In the genomic region with DNA sequence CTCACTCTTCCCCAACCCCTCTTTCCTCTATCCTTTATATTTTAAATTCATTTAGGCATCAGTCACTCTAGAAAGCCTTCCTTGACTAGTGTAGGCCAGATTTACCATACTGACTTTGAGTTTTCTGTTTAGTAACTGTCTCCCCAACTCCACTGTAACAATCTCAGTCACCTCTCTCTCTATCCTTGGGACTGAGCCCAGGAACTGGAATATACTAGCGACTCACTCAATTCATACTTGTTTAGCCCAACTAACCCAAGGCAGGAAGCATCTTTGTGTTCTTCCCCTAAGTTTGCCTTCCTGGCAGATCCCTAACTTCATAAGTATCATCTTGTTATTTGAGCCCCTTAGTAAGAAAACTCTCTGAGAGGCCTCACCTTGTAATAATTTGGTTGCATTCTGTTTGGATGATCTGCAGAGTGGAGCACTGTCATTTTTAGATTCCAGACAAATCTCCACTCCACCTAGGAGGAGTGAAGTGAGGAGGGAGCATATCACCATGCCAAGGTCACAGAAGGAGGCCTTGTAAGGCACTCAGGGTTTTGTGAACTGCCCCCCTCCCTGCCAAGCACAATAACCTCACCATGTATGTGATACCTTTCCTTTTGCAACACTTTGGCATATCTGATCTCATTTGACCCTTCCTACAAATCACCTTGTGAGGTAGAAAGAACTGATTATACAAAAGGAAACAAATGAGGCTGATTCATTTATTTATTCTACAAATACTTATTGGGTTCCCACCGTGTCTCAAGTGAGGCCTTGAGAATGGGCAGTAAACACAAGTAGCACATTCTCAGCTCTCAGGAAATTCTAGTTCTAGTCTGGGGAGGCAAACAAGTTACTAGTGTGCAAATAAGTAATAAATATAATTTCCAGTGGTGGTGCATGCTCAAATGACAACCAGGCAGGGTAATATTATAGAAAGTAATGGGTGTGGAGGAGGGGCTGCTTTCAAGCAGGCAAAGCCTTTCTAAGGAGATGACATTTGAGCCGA, we compare ENCODE assay signal across 12 cellular contexts. TPM values are rescaled to one million over a fixed set of nuclear protein-coding genes. Genes with fewer than 3 reads are reported as not detected.
DNase-seq lines count a peak whose midpoint lies in the region; ATAC-seq and TF ChIP-seq lines count a peak whose summit lies in the region.
"Had no signal": no experiment of that assay in that cellular context is flagged by ENCODE, and none has a peak within 500 bp of the region (broad histone marks: within the 10 kb centered on the region; RNA-seq: fewer than 3 reads in every experiment).

No MANE protein-coding gene starts in this region.

- ATAC-seq in upper lobe of right lung (peak; percentile 76), HG03521 (IDR thresholded peaks at IDR 0.05; ENCODE audit: unreplicated experiment) (no peak), HG03520 (IDR thresholded peaks at IDR 0.05; ENCODE audit: unreplicated experiment) (no peak)
- ATAC-seq: SK-N-SH treated with all-trans-retinoic acid at 6 μM for 48 hours had no signal

- H3K9me3 ChIP-seq in upper lobe of right lung: no peaks in the 10 kb centered on the region

- intact Hi-C loops in upper lobe of right lung (cut with DNase I): no loop called here

- TF ChIP-seq CTCF in upper lobe of right lung (IDR thresholded peaks at IDR 0.05): no peak

- no peaks in the 10 kb centered on the region for H3K4me1 ChIP-seq in upper lobe of right lung

- H3K27ac ChIP-seq in upper lobe of right lung: peak overlapping the region; percentile 11

- H3K27me3 ChIP-seq in upper lobe of right lung: no peaks in the 10 kb centered on the region

- DNase-seq in NCI-H2029 (lab: John Stamatoyannopoulos, UW): peak; percentile 55
- no peak for DNase-seq in NCI-H2029 treated with DMSO at 0.1 percent for 48 hours (lab: John Stamatoyannopoulos, UW)
- peak; percentile 7 for DNase-seq in NCI-H187 treated with DMSO at 0.1 percent for 48 hours (lab: John Stamatoyannopoulos, UW)
- peak; percentile 22 for DNase-seq in fibroblast of peridontal ligament (ENCODE audit: extremely low read depth)
- no peak for DNase-seq in upper lobe of right lung
- DNase-seq in anterior cingulate cortex (lab: John Stamatoyannopoulos, UW): no peak
- DNase-seq: Karpas-422, NCI-H2107, Right ventricle myocardium superior had no signal

- H3K4me3 ChIP-seq in upper lobe of right lung: no peak overlapping the region

- no peaks in the 10 kb centered on the region for H3K36me3 ChIP-seq in upper lobe of right lung

RNA-seq across cellular contexts. Expression of a gene that starts 19.4 kb away (rescaled TPM):
- 14.3 TPM for total RNA-seq in upper lobe of right lung

Comparison
In these comparisons a context has a peak if more than half of its experiments do, and no peak if none do; other contexts are left out.
1. DNase-seq: peak in NCI-H2029 (single experiment), NCI-H187 treated with DMSO at 0.1 percent for 48 hours (single experiment) and fibroblast of peridontal ligament (single experiment); none in NCI-H2029 treated with DMSO at 0.1 percent for 48 hours (single experiment), upper lobe of right lung (single experiment) and anterior cingulate cortex (0 of 58).